ENCODE assay signal across 1 cellular context in the genomic region with DNA sequence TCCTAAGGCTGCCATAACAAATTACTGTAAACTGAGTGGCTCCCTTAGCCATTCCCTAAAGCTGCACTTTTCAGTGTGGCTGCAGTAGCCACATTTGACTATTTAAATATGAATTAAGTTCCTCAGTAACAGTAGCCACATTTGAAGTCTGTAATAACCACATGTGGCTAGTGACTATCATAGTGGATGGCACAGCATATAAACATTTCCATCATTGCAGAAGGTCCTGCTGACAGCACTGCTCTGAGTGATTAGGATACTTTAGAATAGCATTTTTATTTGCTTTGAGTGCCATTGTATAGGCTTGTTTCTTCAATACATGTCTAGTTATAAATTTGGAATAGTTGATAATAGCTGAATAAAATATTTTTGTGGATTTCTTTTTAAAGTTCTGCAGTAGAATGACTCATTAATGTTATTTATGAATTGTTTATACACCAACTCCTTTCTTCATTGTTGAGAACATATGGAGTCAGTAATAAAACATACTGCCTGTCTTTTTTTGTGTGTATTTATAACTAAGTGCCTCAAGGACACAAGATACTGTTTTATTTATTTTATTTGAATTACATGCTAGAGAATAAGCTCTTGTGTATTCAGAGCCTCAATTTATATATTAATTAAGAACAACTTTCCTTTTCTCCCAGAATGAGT.
TF ChIP-seq lines count a peak whose summit lies in the region.

No MANE protein-coding gene starts in this region.

TF ChIP-seq in SK-N-SH, 30 proteins besides CTCF, POLR2A, EP300 and RAD21 (continued from another document):
- TF ChIP-seq, protein P1, sequence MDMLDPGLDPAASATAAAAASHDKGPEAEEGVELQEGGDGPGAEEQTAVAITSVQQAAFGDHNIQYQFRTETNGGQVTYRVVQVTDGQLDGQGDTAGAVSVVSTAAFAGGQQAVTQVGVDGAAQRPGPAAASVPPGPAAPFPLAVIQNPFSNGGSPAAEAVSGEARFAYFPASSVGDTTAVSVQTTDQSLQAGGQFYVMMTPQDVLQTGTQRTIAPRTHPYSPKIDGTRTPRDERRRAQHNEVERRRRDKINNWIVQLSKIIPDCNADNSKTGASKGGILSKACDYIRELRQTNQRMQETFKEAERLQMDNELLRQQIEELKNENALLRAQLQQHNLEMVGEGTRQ (IDR thresholded peaks at IDR 0.05; ENCODE audit: borderline replicate concordance, low read depth, low read length), result no peak
- TF ChIP-seq RCOR1 (IDR thresholded peaks at IDR 0.05; ENCODE audit: low read length) (no peak), TAF1 (IDR thresholded peaks at IDR 0.05; ENCODE audit: borderline replicate concordance, low read depth, low read length) (no peak), GATA2 (CRISPR knock-in tag; IDR thresholded peaks at IDR 0.05) (no peak), YY1 (IDR thresholded peaks at IDR 0.05; ENCODE audit: low read depth) (no peak), FOSL2 (IDR thresholded peaks at IDR 0.05; ENCODE audit: borderline replicate concordance, low read depth) (no peak), NFIC (IDR thresholded peaks at IDR 0.05; ENCODE audit: borderline replicate concordance) (no peak), TCF12 (IDR thresholded peaks at IDR 0.05) (no peak), FOXJ3 (CRISPR knock-in tag; IDR thresholded peaks at IDR 0.05) (no peak), FOXM1 (IDR thresholded peaks at IDR 0.05; ENCODE audit: low read depth) (no peak), TEAD4 (IDR thresholded peaks at IDR 0.05; ENCODE audit: borderline replicate concordance, insufficient read depth) (no peak), POLR2AphosphoS5 (IDR thresholded peaks at IDR 0.05; ENCODE audit: low read depth, low read length) (no peak)
- TF ChIP-seq, protein P2, sequence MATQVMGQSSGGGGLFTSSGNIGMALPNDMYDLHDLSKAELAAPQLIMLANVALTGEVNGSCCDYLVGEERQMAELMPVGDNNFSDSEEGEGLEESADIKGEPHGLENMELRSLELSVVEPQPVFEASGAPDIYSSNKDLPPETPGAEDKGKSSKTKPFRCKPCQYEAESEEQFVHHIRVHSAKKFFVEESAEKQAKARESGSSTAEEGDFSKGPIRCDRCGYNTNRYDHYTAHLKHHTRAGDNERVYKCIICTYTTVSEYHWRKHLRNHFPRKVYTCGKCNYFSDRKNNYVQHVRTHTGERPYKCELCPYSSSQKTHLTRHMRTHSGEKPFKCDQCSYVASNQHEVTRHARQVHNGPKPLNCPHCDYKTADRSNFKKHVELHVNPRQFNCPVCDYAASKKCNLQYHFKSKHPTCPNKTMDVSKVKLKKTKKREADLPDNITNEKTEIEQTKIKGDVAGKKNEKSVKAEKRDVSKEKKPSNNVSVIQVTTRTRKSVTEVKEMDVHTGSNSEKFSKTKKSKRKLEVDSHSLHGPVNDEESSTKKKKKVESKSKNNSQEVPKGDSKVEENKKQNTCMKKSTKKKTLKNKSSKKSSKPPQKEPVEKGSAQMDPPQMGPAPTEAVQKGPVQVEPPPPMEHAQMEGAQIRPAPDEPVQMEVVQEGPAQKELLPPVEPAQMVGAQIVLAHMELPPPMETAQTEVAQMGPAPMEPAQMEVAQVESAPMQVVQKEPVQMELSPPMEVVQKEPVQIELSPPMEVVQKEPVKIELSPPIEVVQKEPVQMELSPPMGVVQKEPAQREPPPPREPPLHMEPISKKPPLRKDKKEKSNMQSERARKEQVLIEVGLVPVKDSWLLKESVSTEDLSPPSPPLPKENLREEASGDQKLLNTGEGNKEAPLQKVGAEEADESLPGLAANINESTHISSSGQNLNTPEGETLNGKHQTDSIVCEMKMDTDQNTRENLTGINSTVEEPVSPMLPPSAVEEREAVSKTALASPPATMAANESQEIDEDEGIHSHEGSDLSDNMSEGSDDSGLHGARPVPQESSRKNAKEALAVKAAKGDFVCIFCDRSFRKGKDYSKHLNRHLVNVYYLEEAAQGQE (IDR thresholded peaks at IDR 0.05; ENCODE audit: low read depth, low read length), result no peak
TF ChIP-seq in SK-N-SH: peak in this region for 0.
